25 cellular contexts compared by ENCODE assay signal in the genomic region with DNA sequence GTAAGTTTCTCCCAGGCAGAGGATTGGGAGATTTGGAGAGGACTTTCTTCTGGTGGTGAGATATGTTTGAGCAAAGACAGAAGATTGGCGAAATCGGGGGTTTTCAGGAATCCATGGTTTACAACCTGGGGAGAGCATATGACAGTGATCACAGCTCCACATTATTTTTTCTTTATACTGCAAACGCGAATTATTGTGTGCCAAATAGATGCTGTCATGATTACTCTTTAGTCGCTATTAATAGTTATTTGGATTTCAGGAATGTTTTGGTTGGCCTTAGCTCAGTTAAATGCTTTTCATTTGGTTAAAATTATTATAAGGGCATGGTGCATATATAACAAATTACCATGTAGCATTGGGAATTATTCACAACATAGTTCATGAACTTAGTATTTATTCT. TPM values are rescaled to one million over a fixed set of nuclear protein-coding genes. Genes with fewer than 3 reads are reported as not detected.
DNase-seq lines count a peak whose midpoint lies in the region; ATAC-seq, FAIRE-seq and TF ChIP-seq lines count a peak whose summit lies in the region.
"Had no signal": no experiment of that assay in that cellular context is flagged by ENCODE, and none has a peak within 500 bp of the region (broad histone marks: within the 10 kb centered on the region; RNA-seq: fewer than 3 reads in every experiment).

No MANE protein-coding gene starts in this region.

- H3K4me3 Mint-ChIP-seq in effector memory CD8-positive, alpha-beta T cell, result no peak overlapping the region
- H3K4me3 Mint-ChIP-seq: activated B cell treated with CpG ODN at 0.5 μM for 24 hours; activated naive CD8-positive, alpha-beta T cell; naive thymus-derived CD4-positive, alpha-beta T cell; stimulated activated naive CD8-positive, alpha-beta T cell treated with anti-CD3 and anti-CD28 coated beads, Interleukin-15, amount 100 ng/mL, for 72 hours had no signal

- H3K36me3 Mint-ChIP-seq in effector memory CD8-positive, alpha-beta T cell (ENCODE audit: insufficient read depth), result peaks cover 8% of the 10 kb centered on the region
- H3K36me3 Mint-ChIP-seq: activated naive CD8-positive, alpha-beta T cell had no signal

- H4K20me1 ChIP-seq in PC-9 (ENCODE audit: insufficient read depth), result no peaks in the 10 kb centered on the region

- in situ Hi-C loops in G401 (cut with HindIII; ENCODE audit: low sequenced_read_pairs), result no loop called here

- FAIRE-seq in pancreas (lab: Jason Lieb, UNC), result peak; percentile 20
- FAIRE-seq: GM12878 had no signal

- peak overlapping the region; percentile 49 to 69 for H3K27ac Mint-ChIP-seq in effector memory CD8-positive, alpha-beta T cell
- H3K27ac Mint-ChIP-seq: activated B cell treated with CpG ODN at 0.5 μM for 24 hours; activated naive CD8-positive, alpha-beta T cell; activated T-helper 2 cell treated with anti-CD3 and anti-CD28 coated beads, Interferon-gamma antibody, Interleukin-2, Interleukin-4, amounts not matched to agents 10 μg/mL and 5 μg/mL and 100 μg/mL, durations not matched to agents 14 hours and 24 hours and 36 hours; stimulated activated naive CD8-positive, alpha-beta T cell treated with anti-CD3 and anti-CD28 coated beads, Interleukin-15, amount 100 ng/mL, for 72 hours had no signal

- TF ChIP-seq CTCF in PC-9 (conservative IDR thresholded peaks at IDR 0.05) (no peak), pancreas (IDR thresholded peaks at IDR 0.05) (no peak)

- BruUV-seq in PC-9 (replicated peaks; lab: Mats Ljungman, UMichigan), result no TSS peak

- 62 to 64% methylated on average over 5 of the region's 5 CpGs for WGBS in pancreas, 2 donors

- H3K9me3 ChIP-seq in PC-9 (ENCODE audit: insufficient read depth, low read depth), result no peaks in the 10 kb centered on the region
- H3K9me3 ChIP-seq in pancreas, result no peaks in the 10 kb centered on the region
- H3K9me3 ChIP-seq: BE2C, left ventricle myocardium inferior, tibial nerve had no signal

- H3K36me3 ChIP-seq in PC-9 (ENCODE audit: low read depth) (peaks cover 30% of the 10 kb centered on the region), pancreas (no peaks in the 10 kb centered on the region)

- no peaks in the 10 kb centered on the region for H3K9me3 Mint-ChIP-seq in effector memory CD8-positive, alpha-beta T cell
- H3K9me3 Mint-ChIP-seq: activated B cell treated with CpG ODN at 0.5 μM for 24 hours; activated T-helper 2 cell treated with anti-CD3 and anti-CD28 coated beads, Interferon-gamma antibody, Interleukin-2, Interleukin-4, amounts not matched to agents 10 μg/mL and 5 μg/mL and 100 μg/mL, durations not matched to agents 14 hours and 24 hours and 36 hours; naive thymus-derived CD4-positive, alpha-beta T cell; stimulated activated naive CD8-positive, alpha-beta T cell treated with anti-CD3 and anti-CD28 coated beads, Interleukin-15, amount 100 ng/mL, for 72 hours had no signal

- DNase-seq in AG08395 (ENCODE audit: low spot score), result peak; percentile 4
- DNase-seq in PC-9, result no peak
- DNase-seq in effector memory CD8-positive, alpha-beta T cell, result no peak
- no peak for DNase-seq in pancreas
- DNase-seq in G401 (ENCODE audit: low spot score), result no peak
- no peak for DNase-seq in epidermal melanocyte (ENCODE audit: insufficient read length, low spot score)
- DNase-seq: activated B cell treated with CpG ODN at 0.5 μM for 24 hours; activated CD4-positive, alpha-beta T cell treated with anti-CD3 and anti-CD28 coated beads, Interleukin-2, amount 50 U/mL, for 4 hours; BE2C; effector CD4-positive, alpha-beta T cell; erythroblast; left ventricle myocardium inferior; naive thymus-derived CD4-positive, alpha-beta T cell; NCI-H1105 treated with DMSO at 0.1 percent for 48 hours; NCI-H2081 treated with DMSO at 0.1 percent for 48 hours; NCI-H446; right cardiac atrium; stimulated activated naive CD8-positive, alpha-beta T cell treated with anti-CD3 and anti-CD28 coated beads, Interleukin-15, amount 100 ng/mL, for 72 hours; T1000 had no signal

- H3K4me1 ChIP-seq in PC-9 (replicated peaks; ENCODE audit: insufficient read depth) (peaks cover 97% of the 10 kb centered on the region), pancreas (peaks cover 12 to 28% (median 27%) of the 10 kb centered on the region in 3 donors)

- CTCF ChIA-PET in PC-9 (lab: Charles Lee), result interaction anchor here (0.6 kb wide), 1 partner anchor 420 kb away, joined by 6 read pairs; no protein-coding TSS in a partner anchor

- intact Hi-C loops in PC-9 (cut with micrococcal nuclease; ENCODE audit: unreplicated experiment), result loop anchor here (5.0 kb wide), 1 partner anchor 230 kb away; no protein-coding TSS in a partner anchor
- intact Hi-C loops in pancreas (cut with DNase I), result no loop called here

- POLR2A ChIA-PET in PC-9 (lab: Charles Lee; ENCODE audit: unreplicated experiment), result interaction anchor here (0.6 to 0.7 kb wide), 4 partner anchors 15 to 766 kb away, joined by 3 to 14 read pairs (median 4); partner anchors contain the start of gene ATXN10

- H2AFZ ChIP-seq in PC-9, result no peak overlapping the region

- H3K4me1 Mint-ChIP-seq in effector memory CD8-positive, alpha-beta T cell (ENCODE audit: low read depth in 2 of 2), result peaks cover 15 to 44% of the 10 kb centered on the region in 2 donors

- peaks cover 94% of the 10 kb centered on the region for H3K79me2 ChIP-seq in PC-9 (ENCODE audit: low read depth)

- H3K27me3 Mint-ChIP-seq in effector memory CD8-positive, alpha-beta T cell, result no peaks in the 10 kb centered on the region
- H3K27me3 Mint-ChIP-seq: activated B cell treated with CpG ODN at 0.5 μM for 24 hours; activated naive CD8-positive, alpha-beta T cell; naive thymus-derived CD4-positive, alpha-beta T cell; stimulated activated naive CD8-positive, alpha-beta T cell treated with anti-CD3 and anti-CD28 coated beads, Interleukin-15, amount 100 ng/mL, for 72 hours had no signal

- no peaks in the 10 kb centered on the region for H3K9me2 ChIP-seq in PC-9 (ENCODE audit: insufficient read depth)

- peak overlapping the region; percentile 97 for H3K27ac ChIP-seq in PC-9
- H3K27ac ChIP-seq in pancreas, result no peak overlapping the region
- H3K27ac ChIP-seq: tibial nerve had no signal

- no peaks in the 10 kb centered on the region for H3K27me3 ChIP-seq in PC-9 (ENCODE audit: insufficient read depth, low read depth)
- H3K27me3 ChIP-seq in pancreas, result no peaks in the 10 kb centered on the region
- H3K27me3 ChIP-seq: BE2C, tibial nerve had no signal

- H3K4me2 ChIP-seq in PC-9, result peak overlapping the region; percentile 79

- H3K4me3 ChIP-seq in PC-9, result no peak overlapping the region
- H3K4me3 ChIP-seq in pancreas, result no peak overlapping the region
- H3K4me3 ChIP-seq: GM12878, left ventricle myocardium inferior, tibial nerve had no signal

- ATAC-seq in effector memory CD8-positive, alpha-beta T cell (replicated peaks), result no peak
- ATAC-seq in pancreas, result no peak
- no peak for ATAC-seq in GM19395 (IDR thresholded peaks at IDR 0.05; ENCODE audit: unreplicated experiment)
- no peak for ATAC-seq in HG03469 (IDR thresholded peaks at IDR 0.05; ENCODE audit: unreplicated experiment)
- ATAC-seq: GM12878; naive thymus-derived CD4-positive, alpha-beta T cell; right cardiac atrium; stimulated activated naive CD8-positive, alpha-beta T cell treated with anti-CD3 and anti-CD28 coated beads, Interleukin-15, amount 100 ng/mL, for 72 hours had no signal

- peaks cover 82% of the 10 kb centered on the region for H3F3A ChIP-seq in PC-9 (ENCODE audit: insufficient read depth, low read depth)

RNA-seq across cellular contexts. Expression of gene ATXN10, which starts 15.2 kb away (rescaled TPM):
- total RNA-seq in PC-9 (2021), result 275 and 303 TPM in 2 replicates
- 10 to 100 TPM; 59.7 to 75.1 (median 65.7) TPM for total RNA-seq in pancreas
- polyA plus RNA-seq in pancreas, result 10 to 100 TPM; 19.1 to 50.5 TPM
- 38.5 and 112 TPM in 2 replicates for total RNA-seq in G401 (2014; rRNA removed; shearing (Covaris generic))
